Comparison of ENCODE assay signal across 17 cellular contexts in genomic region chr2:237283136-237283928, GRCh38.
A peak's percentile ranks its signal among the peaks of the same experiment; 100 is the strongest.
DNase-seq lines count a peak whose midpoint lies in the region; ATAC-seq and TF ChIP-seq lines count a peak whose summit lies in the region.
"Had no signal": no experiment of that assay in that cellular context is flagged by ENCODE, and none has a peak within 500 bp of the region (broad histone marks: within the 10 kb centered on the region; RNA-seq: fewer than 3 reads in every experiment).

No MANE protein-coding gene starts in this region.

- peak overlapping the region; percentile 97 for H2BK120ac ChIP-seq in IMR-90 (ENCODE audit: low read depth, low read length)
- H2BK120ac ChIP-seq in mesenchymal stem cell (ENCODE audit: low read depth, low read length) = peak overlapping the region; percentile 81

- peak overlapping the region; percentile 97 for H4K5ac ChIP-seq in IMR-90 (ENCODE audit: low read depth, low read length)

- WGBS in IMR-90 (ENCODE audit: extremely low coverage in 2 of 2, insufficient read length in 1 of 2), 2 experiments = no CpG with 5 or more reads among the region's 4 CpGs
- no CpG with 5 or more reads among the region's 4 CpGs for WGBS in mesenchymal stem cell

- H4K91ac ChIP-seq in IMR-90 (ENCODE audit: insufficient read depth, low read depth, low read length) = peak overlapping the region; percentile 96
- H4K91ac ChIP-seq in mesenchymal stem cell (ENCODE audit: low read length) = peak overlapping the region; percentile 43

- H2BK15ac ChIP-seq in IMR-90 (ENCODE audit: low read depth, low read length) (peak overlapping the region; percentile 94), mesenchymal stem cell (ENCODE audit: low read depth, poor library complexity, severe bottlenecking) (no peak overlapping the region)

- H3K9ac ChIP-seq in IMR-90 (ENCODE audit: low read depth, low read length) (peak overlapping the region; percentile 52), mesenchymal stem cell (ENCODE audit: low read length) (peak overlapping the region; percentile 56)

- DNase-seq in IMR-90 = peak; percentile 84
- DNase-seq in chondrocyte (ENCODE audit: low spot score) = no peak
- DNase-seq in mesenchymal stem cell = peak; percentile 58
- DNase-seq in Ammon's horn (ENCODE audit: low spot score) = no peak
- no peak for DNase-seq in cerebellar nuclear complex (lab: John Stamatoyannopoulos, UW)
- DNase-seq: activated CD4-positive, alpha-beta T cell treated with anti-CD3 and anti-CD28 coated beads, Interleukin-2, amount 50 U/mL, for 4 hours; activated T-cell treated with anti-CD3 and anti-CD28 coated beads, Interleukin-2, amount 50 U/mL, for 4 hours; Calu3; hippocampal formation; mucosa of descending colon; NCI-H1694; NCI-H446; stimulated activated CD4-positive, alpha-beta T cell treated with anti-CD3 and anti-CD28 coated beads, Interleukin-12 subunit alpha, Interleukin-12 subunit beta, amount 100 ng/mL, for 4 hours had no signal

- H3K9me3 ChIP-seq in IMR-90 (ENCODE audit: control insufficient read depth, insufficient read depth, low read length) (no peaks in the 10 kb centered on the region), mesenchymal stem cell (ENCODE audit: control insufficient read depth, low read length) (no peaks in the 10 kb centered on the region)
- H3K9me3 ChIP-seq: mucosa of descending colon had no signal

- no peaks in the 10 kb centered on the region for H4K20me1 ChIP-seq in IMR-90 (ENCODE audit: insufficient read depth, low read length)

- H3K9me1 ChIP-seq in IMR-90 (ENCODE audit: insufficient read depth, low read length) = peaks cover 23% of the 10 kb centered on the region

- H2AK5ac ChIP-seq in IMR-90 (ENCODE audit: low read depth, low read length) (peak overlapping the region; percentile 82), mesenchymal stem cell (ENCODE audit: low read length, severe bottlenecking) (no peak overlapping the region)

- no peak overlapping the region for H3K4me3 ChIP-seq in ACC112 (ENCODE audit: low read depth, low read length)
- H3K4me3 ChIP-seq in IMR-90 (ENCODE audit: insufficient read depth, low read depth, low read length) = no peak overlapping the region
- no peak overlapping the region for H3K4me3 ChIP-seq in mesenchymal stem cell (ENCODE audit: insufficient read depth in 1 of 2, low read depth in 1 of 2, low read length in 2 of 2)
- H3K4me3 ChIP-seq: mucosa of descending colon had no signal

- intact Hi-C loops in IMR-90 (cut with micrococcal nuclease) = loop anchor here (1.0 to 2.0 kb wide), 4 partner anchors 8 to 105 kb away; no protein-coding TSS in a partner anchor

- H3K4me1 Mint-ChIP-seq in chondrocyte (ENCODE audit: low read depth) = peaks cover 62% of the 10 kb centered on the region

- no peaks in the 10 kb centered on the region for H3K79me2 ChIP-seq in ACC112 (ENCODE audit: control insufficient read depth, insufficient read depth, low read length, unreplicated experiment)

- no peaks in the 10 kb centered on the region for H3K36me3 ChIP-seq in ACC112 (ENCODE audit: insufficient read depth, low read length)
- no peaks in the 10 kb centered on the region for H3K36me3 ChIP-seq in IMR-90 (ENCODE audit: control insufficient read depth, insufficient read depth, low read length)
- H3K36me3 ChIP-seq in mesenchymal stem cell (ENCODE audit: control insufficient read depth in 1 of 2, insufficient read depth in 2 of 2, low read depth in 1 of 2, low read length in 2 of 2) = no peaks in the 10 kb centered on the region

- H3K36me3 Mint-ChIP-seq in chondrocyte (ENCODE audit: low read depth) = peaks cover under 1% of the 10 kb centered on the region

- peak overlapping the region; percentile 74 for H2AK9ac ChIP-seq in IMR-90 (replicated peaks; ENCODE audit: low read depth, low read length, poor library complexity)

- ATAC-seq in IMR-90 (ENCODE audit: low read depth) (no peak), GM19467 (IDR thresholded peaks at IDR 0.05; ENCODE audit: unreplicated experiment) (no peak), GM19463 (IDR thresholded peaks at IDR 0.05; ENCODE audit: unreplicated experiment) (no peak)
- ATAC-seq: mucosa of descending colon had no signal

- H3K14ac ChIP-seq in IMR-90 (replicated peaks; ENCODE audit: low read depth, low read length) (peak overlapping the region; percentile 89), mesenchymal stem cell (ENCODE audit: low read length in 2 of 2) (no peak overlapping the region)

- POLR2A ChIA-PET in IMR-90 (lab: Charles Lee; ENCODE audit: unreplicated experiment) = interaction anchor here (1.4 to 2.5 kb wide), 3 partner anchors 85 to 131 kb away, joined by 3 to 11 read pairs (median 7); partner anchors contain the start of gene COL6A3

- H3K9me3 Mint-ChIP-seq in chondrocyte (ENCODE audit: low read depth) = peaks cover 12% of the 10 kb centered on the region
- H3K9me3 Mint-ChIP-seq: activated T-cell treated with anti-CD3 and anti-CD28 coated beads, Interleukin-2, amount 50 U/mL, for 4 hours; stimulated activated naive CD8-positive, alpha-beta T cell treated with anti-CD3 and anti-CD28 coated beads, Interleukin-15, Interleukin-2, amounts not matched to agents 100 ng/mL and 50 ng/mL, for 24 hours had no signal

- no TSS peak for BruUV-seq in IMR-90 (replicated peaks; lab: Mats Ljungman, UMichigan)

- TF ChIP-seq CTCF in IMR-90 (conservative IDR thresholded peaks at IDR 0.05; ENCODE audit: low read depth, low read length) (no peak), chondrocyte (IDR thresholded peaks at IDR 0.05) (no peak)

- TF ChIP-seq RAD21 in IMR-90 (IDR thresholded peaks at IDR 0.05; ENCODE audit: low read length) = no peak

- H3K4me1 ChIP-seq in ACC112 (ENCODE audit: control insufficient read depth, insufficient read depth, low read length, unreplicated experiment) (peaks cover 65% of the 10 kb centered on the region), IMR-90 (ENCODE audit: control insufficient read depth, insufficient read depth, low read length) (peaks cover 36% of the 10 kb centered on the region), mesenchymal stem cell (ENCODE audit: control insufficient read depth, insufficient read depth, low read depth, low read length) (peaks cover 14% of the 10 kb centered on the region)

- H4K8ac ChIP-seq in IMR-90 (ENCODE audit: low read depth in 2 of 2, low read length in 2 of 2) (peak overlapping the region; percentile 89 to 90), mesenchymal stem cell (ENCODE audit: low read length) (peak overlapping the region; percentile 13)

- H3K79me1 ChIP-seq in IMR-90 (ENCODE audit: low read depth in 1 of 2, low read length in 2 of 2) (peaks cover 0 to 25% of the 10 kb centered on the region in 2 experiments; a peak in 2 of 4 replicates), mesenchymal stem cell (replicated peaks; ENCODE audit: low read length, poor library complexity, severe bottlenecking) (no peaks in the 10 kb centered on the region)

- no peak overlapping the region for H3K4me3 Mint-ChIP-seq in chondrocyte (ENCODE audit: unreplicated experiment)
- H3K4me3 Mint-ChIP-seq: activated T-cell treated with anti-CD3 and anti-CD28 coated beads, Interleukin-2, amount 50 U/mL, for 4 hours; stimulated activated naive CD8-positive, alpha-beta T cell treated with anti-CD3 and anti-CD28 coated beads, Interleukin-15, Interleukin-2, amounts not matched to agents 100 ng/mL and 50 ng/mL, for 24 hours had no signal

- H3K27ac ChIP-seq in ACC112 (ENCODE audit: low read depth, low read length) (peak overlapping the region; percentile 98), IMR-90 (ENCODE audit: insufficient read depth, low read length) (peak overlapping the region; percentile 97), mesenchymal stem cell (ENCODE audit: low read length, poor library complexity, severe bottlenecking) (no peak overlapping the region)

- no peak; the same call in 1 of the 2 replicates for TF ChIP-seq POLR2A in IMR-90 (IDR thresholded peaks at IDR 0.05; ENCODE audit: low read depth, low read length)

- H2BK20ac ChIP-seq in IMR-90 (ENCODE audit: low read depth, low read length) = peak overlapping the region; percentile 98

- peak overlapping the region; percentile 94 for H3K56ac ChIP-seq in IMR-90 (ENCODE audit: extremely low read depth, insufficient read depth, low read length)

- peak overlapping the region; percentile 100 for H2BK5ac ChIP-seq in IMR-90 (ENCODE audit: low read depth, low read length, poor library complexity, severe bottlenecking)
- H2BK5ac ChIP-seq in mesenchymal stem cell (ENCODE audit: low read depth, low read length, poor library complexity, severe bottlenecking) = no peak overlapping the region

- peak overlapping the region; percentile 50 for H3K27ac Mint-ChIP-seq in chondrocyte (ENCODE audit: unreplicated experiment)
- H3K27ac Mint-ChIP-seq: stimulated activated naive CD8-positive, alpha-beta T cell treated with anti-CD3 and anti-CD28 coated beads, Interleukin-15, Interleukin-2, amounts not matched to agents 100 ng/mL and 50 ng/mL, for 24 hours had no signal

- H3K23ac ChIP-seq in IMR-90 (ENCODE audit: low read depth, low read length) (peak overlapping the region; percentile 88), mesenchymal stem cell (ENCODE audit: low read length in 2 of 2) (no peak overlapping the region)

- no peaks in the 10 kb centered on the region for H3K27me3 Mint-ChIP-seq in chondrocyte (ENCODE audit: low read depth)

- H2BK12ac ChIP-seq in mesenchymal stem cell (ENCODE audit: low read length in 2 of 2) = peak overlapping the region in 1 of 2 experiments; percentile 33

- H2AFZ ChIP-seq in ACC112 (ENCODE audit: low read length, unreplicated experiment) (no peak overlapping the region), IMR-90 (replicated peaks; ENCODE audit: low read length, poor library complexity) (no peak overlapping the region), mesenchymal stem cell (ENCODE audit: low read depth, low read length) (no peak overlapping the region)

- dilution Hi-C loops in IMR-90 (cut with HindIII; ENCODE audit: low sequenced_read_pairs, unreplicated experiment) = no loop called here

- CTCF ChIA-PET in IMR-90 (lab: Yijun Ruan, JAX) = interaction anchor here (0.5 to 1.5 kb wide), 2 partner anchors 118 to 391 kb away, joined by 3 to 4 read pairs; no protein-coding TSS in a partner anchor

- H3K27me3 ChIP-seq in ACC112 (ENCODE audit: insufficient read depth, low read length) = no peaks in the 10 kb centered on the region
- H3K27me3 ChIP-seq in IMR-90 (ENCODE audit: control insufficient read depth, insufficient read depth, low read length) = no peaks in the 10 kb centered on the region
- H3K27me3 ChIP-seq in mesenchymal stem cell (ENCODE audit: control insufficient read depth in 1 of 2, insufficient read depth in 1 of 2, low read length in 2 of 2) = no peaks in the 10 kb centered on the region

- in situ Hi-C loops in IMR-90 (cut with MboI; ENCODE audit: low sequenced_read_pairs) = no loop called here

- H3K18ac ChIP-seq in IMR-90 (ENCODE audit: low read depth, low read length) (peak overlapping the region; percentile 97), mesenchymal stem cell (ENCODE audit: low read depth in 1 of 2, low read length in 2 of 2) (peak overlapping the region in 1 of 2 experiments; percentile 77)

- H3K4ac ChIP-seq in IMR-90 (ENCODE audit: low read depth, low read length) (peak overlapping the region; percentile 94), mesenchymal stem cell (ENCODE audit: low read depth in 1 of 2, low read length in 2 of 2) (peak overlapping the region; percentile 66 to 85)

- peak overlapping the region; percentile 15; the same call in 1 of the 2 replicates for H3K4me2 ChIP-seq in IMR-90 (ENCODE audit: low read depth, low read length)
- H3K4me2 ChIP-seq in mesenchymal stem cell (ENCODE audit: low read length, poor library complexity, severe bottlenecking) = no peak overlapping the region

Comparison
In these comparisons a context has a peak if more than half of its experiments do, and no peak if none do; other contexts are left out.
1. DNase-seq: peak in IMR-90 (single experiment) and mesenchymal stem cell (single experiment); none in chondrocyte (single experiment), Ammon's horn (single experiment) and cerebellar nuclear complex (0 of 2).